Comparison of ENCODE assay signal across 3 cellular contexts in the genomic region with DNA sequence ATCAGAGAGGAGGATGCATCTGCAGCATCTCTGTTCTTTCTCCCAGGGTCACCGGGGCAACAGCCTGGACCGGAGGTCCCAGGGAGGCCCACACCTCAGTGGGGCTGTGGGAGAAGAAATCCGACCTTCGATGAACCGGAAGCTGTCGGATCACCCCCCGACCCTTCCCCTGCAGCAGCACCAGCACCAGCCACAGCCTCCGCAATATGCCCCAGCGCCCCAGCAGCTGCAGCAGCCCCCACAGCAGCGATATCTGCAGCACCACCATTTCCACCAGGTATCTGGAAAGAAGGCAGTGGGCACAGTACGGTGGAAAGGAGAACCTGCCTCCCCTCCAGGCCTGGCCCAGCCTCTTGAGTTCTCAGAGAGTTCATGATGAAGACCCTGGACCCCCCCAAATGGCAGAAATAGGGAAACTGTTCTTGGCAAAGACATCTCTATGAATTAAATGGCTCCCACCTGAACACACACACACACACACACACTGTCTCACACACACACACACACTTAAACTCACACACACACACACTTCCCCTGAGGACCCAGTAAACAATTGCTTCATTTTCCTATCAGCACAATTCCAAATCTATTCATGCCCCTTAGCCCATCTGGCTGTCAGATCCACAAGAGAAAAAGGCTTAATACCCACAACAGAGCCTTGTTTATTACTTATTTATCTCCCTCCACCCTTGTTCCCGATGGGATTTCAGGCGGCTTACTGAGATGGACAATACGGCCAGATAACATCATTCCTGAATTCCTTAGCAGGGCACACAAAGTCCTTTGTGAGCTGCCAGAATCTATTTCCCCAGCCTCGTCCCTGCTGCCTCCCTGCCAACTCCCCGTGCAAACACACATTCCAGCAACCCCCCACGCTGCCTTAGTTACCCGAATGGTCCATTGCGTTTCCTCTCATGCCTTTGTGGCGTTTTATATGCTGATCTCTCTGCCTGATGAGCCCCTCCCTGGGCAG.
TF ChIP-seq lines count a peak whose summit lies in the region.

No MANE protein-coding gene starts in this region.

TF ChIP-seq in liver, 16 proteins besides CTCF, POLR2A, EP300 and RAD21:
- TF ChIP-seq HNF4G (IDR thresholded peaks at IDR 0.05) (no peak), SP1 (IDR thresholded peaks at IDR 0.05) (peak; percentile 53)

TF ChIP-seq in HepG2, 621 proteins besides CTCF, POLR2A, EP300 and RAD21:
- TF ChIP-seq, protein P1, sequence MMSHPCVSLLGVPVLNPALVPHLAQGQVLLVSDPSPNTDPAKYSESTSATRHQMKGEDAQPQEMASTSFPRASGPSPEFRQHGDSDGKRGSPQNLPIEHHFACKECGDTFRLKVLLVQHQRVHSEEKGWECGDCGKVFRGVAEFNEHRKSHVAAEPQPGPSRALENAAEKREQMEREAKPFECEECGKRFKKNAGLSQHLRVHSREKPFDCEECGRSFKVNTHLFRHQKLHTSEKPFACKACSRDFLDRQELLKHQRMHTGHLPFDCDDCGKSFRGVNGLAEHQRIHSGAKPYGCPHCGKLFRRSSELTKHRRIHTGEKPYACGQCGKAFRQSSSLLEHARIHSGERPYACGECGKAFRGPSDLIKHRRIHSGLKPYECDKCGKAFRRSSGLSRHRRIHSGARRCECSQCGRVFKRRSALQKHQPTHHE (CRISPR knock-in tag; IDR thresholded peaks at IDR 0.05; ENCODE audit: borderline replicate concordance), result no peak
- no peak for TF ChIP-seq TEAD2 (CRISPR knock-in tag; IDR thresholded peaks at IDR 0.05)
- no peak for TF ChIP-seq ZSCAN25 (CRISPR knock-in tag; IDR thresholded peaks at IDR 0.05)
- TF ChIP-seq ZSCAN21 (CRISPR knock-in tag; IDR thresholded peaks at IDR 0.05; ENCODE audit: borderline replicate concordance), result no peak
- TF ChIP-seq ELK4 (CRISPR knock-in tag; IDR thresholded peaks at IDR 0.05; ENCODE audit: borderline replicate concordance), result no peak
- TF ChIP-seq ZFYVE20 (CRISPR knock-in tag; IDR thresholded peaks at IDR 0.05; ENCODE audit: borderline replicate concordance, low read depth), result no peak
- TF ChIP-seq PCBP2 (optimal IDR thresholded peaks at IDR 0.05; ENCODE audit: low read depth, low read length, poor library complexity, severe bottlenecking), result no peak
- no peak for TF ChIP-seq ZNF878 (CRISPR knock-in tag; IDR thresholded peaks at IDR 0.05)
- TF ChIP-seq CREB1 (IDR thresholded peaks at IDR 0.05), result no peak
- TF ChIP-seq CREB1 (CRISPR knock-in tag; IDR thresholded peaks at IDR 0.05), result no peak
- TF ChIP-seq, protein P2, sequence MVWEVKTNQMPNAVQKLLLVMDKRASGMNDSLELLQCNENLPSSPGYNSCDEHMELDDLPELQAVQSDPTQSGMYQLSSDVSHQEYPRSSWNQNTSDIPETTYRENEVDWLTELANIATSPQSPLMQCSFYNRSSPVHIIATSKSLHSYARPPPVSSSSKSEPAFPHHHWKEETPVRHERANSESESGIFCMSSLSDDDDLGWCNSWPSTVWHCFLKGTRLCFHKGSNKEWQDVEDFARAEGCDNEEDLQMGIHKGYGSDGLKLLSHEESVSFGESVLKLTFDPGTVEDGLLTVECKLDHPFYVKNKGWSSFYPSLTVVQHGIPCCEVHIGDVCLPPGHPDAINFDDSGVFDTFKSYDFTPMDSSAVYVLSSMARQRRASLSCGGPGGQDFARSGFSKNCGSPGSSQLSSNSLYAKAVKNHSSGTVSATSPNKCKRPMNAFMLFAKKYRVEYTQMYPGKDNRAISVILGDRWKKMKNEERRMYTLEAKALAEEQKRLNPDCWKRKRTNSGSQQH (CRISPR knock-in tag; IDR thresholded peaks at IDR 0.05; ENCODE audit: low read depth), result no peak
- no peak for TF ChIP-seq MXD1 (CRISPR knock-in tag; IDR thresholded peaks at IDR 0.05)
- TF ChIP-seq RORA (CRISPR knock-in tag; IDR thresholded peaks at IDR 0.05), result no peak
- TF ChIP-seq YEATS2 (CRISPR knock-in tag; IDR thresholded peaks at IDR 0.05; ENCODE audit: borderline replicate concordance), result no peak
- no peak for TF ChIP-seq ZSCAN22 (CRISPR knock-in tag; IDR thresholded peaks at IDR 0.05)
- TF ChIP-seq SALL2 (CRISPR knock-in tag; IDR thresholded peaks at IDR 0.05), result no peak
- no peak for TF ChIP-seq CENPBD1 (CRISPR knock-in tag; IDR thresholded peaks at IDR 0.05; ENCODE audit: borderline replicate concordance, low read depth)
- no peak for TF ChIP-seq LCORL (IDR thresholded peaks at IDR 0.05)
- TF ChIP-seq LCORL (CRISPR knock-in tag; IDR thresholded peaks at IDR 0.05), result no peak
- no peak for TF ChIP-seq RBM22 (optimal IDR thresholded peaks at IDR 0.05; ENCODE audit: low read length)
- TF ChIP-seq ZNF205 (CRISPR knock-in tag; IDR thresholded peaks at IDR 0.05), result no peak

TF ChIP-seq in H1, 55 proteins besides CTCF, POLR2A, EP300 and RAD21:
- no peak for TF ChIP-seq SP1 (IDR thresholded peaks at IDR 0.05; ENCODE audit: low read depth, low read length)
- TF ChIP-seq CHD2 (IDR thresholded peaks at IDR 0.05; ENCODE audit: low read length), result no peak
- TF ChIP-seq TAF7 (optimal IDR thresholded peaks at IDR 0.05; ENCODE audit: borderline replicate concordance, low read depth, low read length), result no peak
- TF ChIP-seq BCL11A (IDR thresholded peaks at IDR 0.05; ENCODE audit: low read depth in 2 of 2, low read length in 2 of 2), result no peak
- peak; percentile 77 for TF ChIP-seq TEAD4 (IDR thresholded peaks at IDR 0.05; ENCODE audit: low read depth, low read length)
- TF ChIP-seq TAF1 (IDR thresholded peaks at IDR 0.05; ENCODE audit: low read depth, low read length), result no peak
- TF ChIP-seq SAP30 (IDR thresholded peaks at IDR 0.05; ENCODE audit: insufficient read depth, insufficient replicate concordance, low read length), result no peak
